8 cellular contexts compared by ENCODE assay signal in genomic region chr17:38898812-38899348, GRCh38. TPM values are rescaled to one million over a fixed set of nuclear protein-coding genes. Genes with fewer than 3 reads are reported as not detected.
DNase-seq lines count a peak whose midpoint lies in the region; ATAC-seq and TF ChIP-seq lines count a peak whose summit lies in the region.

No MANE protein-coding gene starts in this region.

- H3K4me3 ChIP-seq in mucosa of descending colon = no peak overlapping the region

- POLR2A ChIA-PET in RWPE1 (lab: Yijun Ruan, JAX; ENCODE audit: low non-redundant PET) = interaction anchor here (0.6 kb wide), 1 partner anchor 1246 kb away, joined by 3 read pairs; no protein-coding TSS in a partner anchor

- intact Hi-C loops in mucosa of descending colon (cut with DNase I, micrococcal nuclease) = no loop called here

- peaks cover 40% of the 10 kb centered on the region for H3K4me1 ChIP-seq in mucosa of descending colon (ENCODE audit: low read depth)

- H3K27ac ChIP-seq in RWPE1 = peak overlapping the region; percentile 61

- DNase-seq in GM13976 (ENCODE audit: low spot score) (peak; percentile 95), RWPE1 (ENCODE audit: low spot score) (no peak), mucosa of descending colon (peak; percentile 72 to 88 (median 74)), H4 (ENCODE audit: low spot score) (no peak), cerebellum (ENCODE audit: low spot score) (no peak)
- peak; percentile 87 for DNase-seq in activated naive CD4-positive, alpha-beta T cell treated with Interleukin-2 at 50 U/mL for 16 hours
- peak; percentile 51 to 68 (median 62) for DNase-seq in stimulated activated naive CD4-positive, alpha-beta T cell (lab: John Stamatoyannopoulos, UW)

- TF ChIP-seq CTCF in GM13976 (IDR thresholded peaks at IDR 0.05; ENCODE audit: borderline replicate concordance, control extremely low read depth, extremely low read depth, insufficient read depth, missing control alignments) (no peak), RWPE1 (conservative IDR thresholded peaks at IDR 0.05; ENCODE audit: low read depth) (no peak), mucosa of descending colon (IDR thresholded peaks at IDR 0.05) (no peak)

- H3K9me3 ChIP-seq in mucosa of descending colon = no peaks in the 10 kb centered on the region

- in situ Hi-C loops in GM13976 (cut with MboI; ENCODE audit: low sequenced_read_pairs, unreplicated experiment) = no loop called here

- ATAC-seq in HG02852 (IDR thresholded peaks at IDR 0.05; ENCODE audit: unreplicated experiment) (peak; percentile 74), mucosa of descending colon (peak; percentile 71)

- H3K36me3 ChIP-seq in mucosa of descending colon (ENCODE audit: low read depth) = peaks cover 4% of the 10 kb centered on the region

- CTCF ChIA-PET in RWPE1 (lab: Yijun Ruan, JAX) = no interaction called here

RNA-seq across cellular contexts. Expression of gene LASP1, which starts 29.0 kb away (rescaled TPM):
- 100 to 1,000 TPM; 163 to 286 (median 276) TPM for total RNA-seq in mucosa of descending colon
- 99.0 and 133 TPM in 2 replicates for total RNA-seq in H4 (2014; rRNA removed; shearing (Covaris generic))
- 49.1 TPM for total RNA-seq in cerebellum

RNA-seq across cellular contexts. Expression of gene RPL23, which starts 45.4 kb away (rescaled TPM):
- total RNA-seq in mucosa of descending colon (1,000 to 10,000 TPM in 1 of 3 donors, 100 to 1,000 TPM in 2; 838 to 1,044 (median 919) TPM), cerebellum (723 TPM)
- 1,542 and 1,557 TPM in 2 replicates for total RNA-seq in H4 (2014; rRNA removed; shearing (Covaris generic))

Comparison
In these comparisons a context has a peak if more than half of its experiments do, and no peak if none do; other contexts are left out.
1. DNase-seq: peak in GM13976 (single experiment), activated naive CD4-positive, alpha-beta T cell treated with Interleukin-2 at 50 U/mL for 16 hours (single experiment), mucosa of descending colon (3 of 3) and stimulated activated naive CD4-positive, alpha-beta T cell (6 of 6); none in RWPE1 (single experiment), H4 (single experiment) and cerebellum (single experiment).